9 cellular contexts compared by ENCODE assay signal in genomic region chr1:205480349-205481278, GRCh38. TPM values are rescaled to one million over a fixed set of nuclear protein-coding genes. Genes with fewer than 3 reads are reported as not detected.
DNase-seq lines count a peak whose midpoint lies in the region; ATAC-seq, FAIRE-seq and TF ChIP-seq lines count a peak whose summit lies in the region.
"Had no signal": no experiment of that assay in that cellular context is flagged by ENCODE, and none has a peak within 500 bp of the region (broad histone marks: within the 10 kb centered on the region; RNA-seq: fewer than 3 reads in every experiment).

No MANE protein-coding gene starts in this region.

- H3K4me3 ChIP-seq in GM12878, result peak overlapping the region; percentile 49; the same call in 1 of the 2 replicates

- RAD21 ChIA-PET in GM12878 (lab: Charles Lee; ENCODE audit: unreplicated experiment), result interaction anchor here (0.8 to 5.3 kb wide), 7 partner anchors 28 to 126 kb away, joined by 3 to 42 read pairs (median 8); no protein-coding TSS in a partner anchor

- no peaks in the 10 kb centered on the region; the same call in 1 of the 3 replicates for H3K9me3 ChIP-seq in GM12878 (replicated peaks; ENCODE audit: control insufficient read depth, insufficient read depth, low read length)

- peak overlapping the region; percentile 88 for H3K4me2 ChIP-seq in GM12878 (ENCODE audit: control insufficient read depth, insufficient read depth)

- in situ Hi-C loops in GM12878 (cut with MboI), result no loop called here

- BruUV-seq in GM12878 (replicated peaks; lab: Mats Ljungman, UMichigan), result no TSS peak

- FAIRE-seq in GM12878 (lab: Jason Lieb, UNC), result peak; percentile 98
- FAIRE-seq in D721Med (lab: Jason Lieb, UNC), result no peak

- TF ChIP-seq CTCF in GM12878 (IDR thresholded peaks at IDR 0.05 in 2 of 3, conservative IDR thresholded peaks at IDR 0.05 in 1 of 3; ENCODE audit: control insufficient read depth in 2 of 3, extremely low read depth in 1 of 3, insufficient read depth in 1 of 3, low read depth in 3 of 3, low read length in 3 of 3) (no peak), D721Med (IDR thresholded peaks at IDR 0.05; ENCODE audit: insufficient read depth, missing control alignments) (no peak)

- peak overlapping the region; percentile 64 for H3K27ac ChIP-seq in GM12878 (ENCODE audit: control insufficient read depth, insufficient read depth)

- H2AFZ ChIP-seq in GM12878 (ENCODE audit: control insufficient read depth, low read depth, low read length), result peak overlapping the region; percentile 62

- no peak for TF ChIP-seq RAD21 in GM12878 (IDR thresholded peaks at IDR 0.05; ENCODE audit: insufficient read depth, low read depth, low read length)

- CTCF ChIA-PET in GM12878 (lab: Yijun Ruan, JAX), result interaction anchor here (0.8 to 22.4 kb wide), 15 partner anchors 8 to 155 kb away, joined by 3 to 891 read pairs (median 5); partner anchors contain the start of gene CDK18

- DNase-seq in GM12878 (ENCODE audit: low read depth, low spot score) (peak; percentile 73), NCI-H2029 treated with DMSO at 0.1 percent for 48 hours (lab: John Stamatoyannopoulos, UW) (no peak), cerebellum (ENCODE audit: low spot score) (no peak), D721Med (ENCODE audit: insufficient read length, low spot score) (no peak)
- DNase-seq in stimulated activated CD8-positive, alpha-beta memory T cell treated with anti-CD3 and anti-CD28 coated beads, Interleukin-7, amount 100 ng/mL, for 4 hours (ENCODE audit: low read depth in 2 of 2), result peak; percentile 40 to 66

- POLR2A ChIA-PET in GM12878 (lab: Charles Lee), result interaction anchor here (0.6 to 1.0 kb wide), 3 partner anchors 17 to 148 kb away, joined by 3 to 4 read pairs (median 3); no protein-coding TSS in a partner anchor

- intact Hi-C loops in GM12878 (cut with micrococcal nuclease; ENCODE audit: unreplicated experiment), result loop anchor here (2.0 kb wide), 1 partner anchor 40 kb away; no protein-coding TSS in a partner anchor

- no peaks in the 10 kb centered on the region for H3K36me3 ChIP-seq in GM12878 (ENCODE audit: control insufficient read depth in 2 of 2, insufficient read depth in 2 of 2, low read length in 1 of 2)

- H3K27me3 ChIP-seq in GM12878 (replicated peaks in 1 of 2; ENCODE audit: control insufficient read depth in 2 of 2, insufficient read depth in 2 of 2, low read length in 1 of 2), result no peaks in the 10 kb centered on the region

- ATAC-seq in GM19463 (IDR thresholded peaks at IDR 0.05; ENCODE audit: unreplicated experiment) (peak; percentile 72), GM12878 (peak; percentile 84), HG03097 (IDR thresholded peaks at IDR 0.05; ENCODE audit: low FRiP score, unreplicated experiment) (no peak)
- ATAC-seq in activated CD4-positive, CD25-positive, alpha-beta regulatory T cell treated with anti-CD3 and anti-CD28 coated beads, Interleukin-2, amount 50 U/mL, for 24 hours, result peak; percentile 79 to 83

- 36% methylated on average over 24 of the region's 24 CpGs for WGBS in GM12878 (ENCODE audit: insufficient coverage, insufficient replicate concordance, low lambda C conversion rate, missing lambda C conversion rate)

- peaks cover 25% of the 10 kb centered on the region for H3K4me1 ChIP-seq in GM12878 (ENCODE audit: control insufficient read depth, insufficient read depth, low read length)

- SMC1A ChIA-PET in GM12878 (lab: Charles Lee; ENCODE audit: uncharacterized antibody, unreplicated experiment), result interaction anchor here (0.8 to 5.7 kb wide), 9 partner anchors 8 to 251 kb away, joined by 3 to 35 read pairs (median 6); no protein-coding TSS in a partner anchor

- 0 out of 2 replicates have a peak, but pooled peaks have one; percentile 40 for TF ChIP-seq POLR2A in GM12878 (IDR thresholded peaks at IDR 0.05; ENCODE audit: low read depth, low read length)

- H3K79me2 ChIP-seq in GM12878 (ENCODE audit: control insufficient read depth, insufficient read depth, low read length), result no peaks in the 10 kb centered on the region

- peak; percentile 72 to 84; a peak in 3 of 4 replicates for TF ChIP-seq EP300 in GM12878 (IDR thresholded peaks at IDR 0.05; ENCODE audit: borderline replicate concordance in 1 of 2, control insufficient read depth in 1 of 2, low read depth in 2 of 2, low read length in 2 of 2)

- H4K20me1 ChIP-seq in GM12878 (ENCODE audit: control insufficient read depth, insufficient read depth), result no peaks in the 10 kb centered on the region

- peak overlapping the region; percentile 38; the same call in 1 of the 2 replicates for H3K9ac ChIP-seq in GM12878 (ENCODE audit: control insufficient read depth, insufficient read depth, low read length)

TF ChIP-seq in GM12878, 131 proteins besides CTCF, POLR2A, EP300 and RAD21 (continues in another document):
- no peak for TF ChIP-seq NRF1 (conservative IDR thresholded peaks at IDR 0.05; ENCODE audit: low read depth, low read length)
- TF ChIP-seq CBX5 (IDR thresholded peaks at IDR 0.05; ENCODE audit: low read depth), result no peak
- TF ChIP-seq CHD1 (IDR thresholded peaks at IDR 0.05; ENCODE audit: low read depth, low read length), result no peak
- no peak for TF ChIP-seq SMC3 (IDR thresholded peaks at IDR 0.05; ENCODE audit: borderline replicate concordance, low read length)
- no peak for TF ChIP-seq SRF (IDR thresholded peaks at IDR 0.05; ENCODE audit: low read depth in 2 of 2, low read length in 2 of 2)
- TF ChIP-seq RB1 (IDR thresholded peaks at IDR 0.05; ENCODE audit: borderline replicate concordance), result no peak

RNA-seq across cellular contexts. Expression of gene CDK18, which starts 23.9 kb away (rescaled TPM):
- 20.6 and 21.7 TPM in 2 replicates for total RNA-seq in GM12878 (2013; cell fraction: nucleolus; rRNA removed)
- 0.05 and 0.51 TPM in 2 replicates for total RNA-seq in GM12878 (2014; rRNA removed)
- total RNA-seq in GM12878 (2014; rRNA removed; fragmentation: Illumina TruSeq; extraction: Trizol), result 0.13 and 0.18 TPM in 2 replicates
- total RNA-seq in GM12878 (2021), result 0.64 and 0.88 TPM in 2 replicates
- 0.21 TPM for polyA plus RNA-seq in GM12878 (2011; ENCODE audit: low read depth)
- polyA plus RNA-seq in GM12878 (2011; rRNA removed), result 1.9 and 4.4 TPM in 2 replicates
- polyA plus RNA-seq in GM12878 (2011; cell fraction: cytosol; rRNA removed), result 3.9 and 5.8 TPM in 2 replicates
- polyA plus RNA-seq in GM12878 (2011; cell fraction: nucleus; rRNA removed), result 30.1 and 38.6 TPM in 2 replicates
- polyA plus RNA-seq in GM12878 (2012), result 0.41 and 0.95 TPM in 2 replicates
- polyA plus RNA-seq in GM12878 (2014; fragmentation: Illumina TruSeq; extraction: Trizol), result 0.25 TPM in 1 of 2 replicates, not detected in the other
- polyA plus RNA-seq in GM12878 (2014; fragmentation: Nextera tagmentation; extraction: Ambion mirVana), result not detected
- 0.54 and 1.2 TPM in 2 replicates for polyA plus RNA-seq in GM12878 (2014; rRNA removed)
- under 1 TPM; 0.40 to 0.58 TPM for polyA plus RNA-seq in GM12878 (2016; fragmentation: Nextera tagmentation; extraction: Ambion mirVana)
- polyA minus RNA-seq in GM12878 (2011; rRNA and poly(A)+ RNA removed), result 8.6 and 16.9 TPM in 2 replicates
- polyA minus RNA-seq in GM12878 (2011; cell fraction: cytosol; rRNA and poly(A)+ RNA removed), result 5.2 and 6.1 TPM in 2 replicates
- polyA minus RNA-seq in GM12878 (2011; cell fraction: nucleus; rRNA and poly(A)+ RNA removed), result 13.8 and 17.4 TPM in 2 replicates
- 1.00 TPM for total RNA-seq in cerebellum

RNA-seq across cellular contexts. Expression of gene BLACAT1, which starts 24.8 kb away (rescaled TPM):
- total RNA-seq in GM12878 (2013; cell fraction: nucleolus; rRNA removed), result 0.76 and 1.2 TPM in 2 replicates
- 0.06 TPM in 1 of 2 replicates, not detected in the other for total RNA-seq in GM12878 (2014; rRNA removed)
- 0.18 and 0.23 TPM in 2 replicates for total RNA-seq in GM12878 (2014; rRNA removed; fragmentation: Illumina TruSeq; extraction: Trizol)
- 0.21 TPM in 2 replicates for total RNA-seq in GM12878 (2021)
- not detected for polyA plus RNA-seq in GM12878 (2011; ENCODE audit: low read depth)
- 1.4 and 1.6 TPM in 2 replicates for polyA plus RNA-seq in GM12878 (2011; rRNA removed)
- 0.78 and 0.87 TPM in 2 replicates for polyA plus RNA-seq in GM12878 (2011; cell fraction: cytosol; rRNA removed)
- 5.1 and 7.0 TPM in 2 replicates for polyA plus RNA-seq in GM12878 (2011; cell fraction: nucleus; rRNA removed)
- polyA plus RNA-seq in GM12878 (2012), result 0.03 TPM in 1 of 2 replicates, not detected in the other
- polyA plus RNA-seq in GM12878 (2014; fragmentation: Illumina TruSeq; extraction: Trizol), result 0.15 and 0.38 TPM in 2 replicates
- under 1 TPM in 1 of 2 experiments, not detected in 1; 0.04 TPM for polyA plus RNA-seq in GM12878 (2014; fragmentation: Nextera tagmentation; extraction: Ambion mirVana)
- polyA plus RNA-seq in GM12878 (2014; rRNA removed), result 0.10 and 0.17 TPM in 2 replicates
- polyA plus RNA-seq in GM12878 (2016; fragmentation: Nextera tagmentation; extraction: Ambion mirVana), result under 1 TPM; 0.08 to 0.13 TPM
- polyA minus RNA-seq in GM12878 (2011; rRNA and poly(A)+ RNA removed), result 2.0 and 3.0 TPM in 2 replicates
- not detected in 2 replicates for polyA minus RNA-seq in GM12878 (2011; cell fraction: cytosol; rRNA and poly(A)+ RNA removed)
- 2.3 and 2.6 TPM in 2 replicates for polyA minus RNA-seq in GM12878 (2011; cell fraction: nucleus; rRNA and poly(A)+ RNA removed)
- total RNA-seq in cerebellum, result 2.5 TPM
- total RNA-seq: myocyte had no signal

RNA-seq across cellular contexts. Expression of gene LEMD1, which starts 58.8 kb away (rescaled TPM):
- 1.7 and 2.9 TPM in 2 replicates for total RNA-seq in GM12878 (2013; cell fraction: nucleolus; rRNA removed)
- total RNA-seq in GM12878 (2014; rRNA removed) (not detected in 2 replicates), GM12878 (2014; rRNA removed; fragmentation: Illumina TruSeq; extraction: Trizol) (not detected in 2 replicates), GM12878 (2021) (0.37 TPM in 1 of 2 replicates, not detected in the other), cerebellum (6.1 TPM)
- polyA plus RNA-seq in GM12878 (2011; ENCODE audit: low read depth), result not detected
- polyA plus RNA-seq in GM12878 (2011; rRNA removed) (1.2 and 1.4 TPM in 2 replicates), GM12878 (2014; fragmentation: Illumina TruSeq; extraction: Trizol) (not detected in 2 replicates), GM12878 (2014; fragmentation: Nextera tagmentation; extraction: Ambion mirVana) (under 1 TPM; 0.19 to 0.26 TPM), GM12878 (2014; rRNA removed) (0.74 TPM in 1 of 2 replicates, not detected in the other), GM12878 (2016; fragmentation: Nextera tagmentation; extraction: Ambion mirVana) (not detected)
- 0.84 and 1.7 TPM in 2 replicates for polyA plus RNA-seq in GM12878 (2011; cell fraction: cytosol; rRNA removed)
- 5.1 and 7.2 TPM in 2 replicates for polyA plus RNA-seq in GM12878 (2011; cell fraction: nucleus; rRNA removed)
- polyA plus RNA-seq in GM12878 (2012), result not detected in 2 replicates
- 4.2 and 6.2 TPM in 2 replicates for polyA minus RNA-seq in GM12878 (2011; rRNA and poly(A)+ RNA removed)
- polyA minus RNA-seq in GM12878 (2011; cell fraction: cytosol; rRNA and poly(A)+ RNA removed), result not detected in 2 replicates
- polyA minus RNA-seq in GM12878 (2011; cell fraction: nucleus; rRNA and poly(A)+ RNA removed), result 6.9 and 11.7 TPM in 2 replicates
- total RNA-seq: myocyte had no signal

Comparison
In these comparisons a context has a peak if more than half of its experiments do, and no peak if none do; other contexts are left out.
1. DNase-seq: peak in GM12878 (single experiment) and stimulated activated CD8-positive, alpha-beta memory T cell treated with anti-CD3 and anti-CD28 coated beads, Interleukin-7, amount 100 ng/mL, for 4 hours (2 of 2); none in NCI-H2029 treated with DMSO at 0.1 percent for 48 hours (single experiment), cerebellum (single experiment) and D721Med (single experiment).